In genomic region chr2:213001285-213001910, GRCh38 we compare ENCODE assay signal across 13 cellular contexts.
A peak's percentile ranks its signal among the peaks of the same experiment; 100 is the strongest.
DNase-seq lines count a peak whose midpoint lies in the region; ATAC-seq and TF ChIP-seq lines count a peak whose summit lies in the region.
"Had no signal": no experiment of that assay in that cellular context is flagged by ENCODE, and none has a peak within 500 bp of the region (broad histone marks: within the 10 kb centered on the region; RNA-seq: fewer than 3 reads in every experiment).

No MANE protein-coding gene starts in this region.

- no peaks in the 10 kb centered on the region for H3K27me3 Mint-ChIP-seq in activated T-cell treated with anti-CD3 and anti-CD28 coated beads, Interleukin-2, amount 50 U/mL, for 72 hours (ENCODE audit: low read depth)

- H4K20me1 ChIP-seq in SU-DHL-6 (ENCODE audit: low read depth, low read length) = no peaks in the 10 kb centered on the region

- no peaks in the 10 kb centered on the region for H3K36me3 Mint-ChIP-seq in activated T-cell treated with anti-CD3 and anti-CD28 coated beads, Interleukin-2, amount 50 U/mL, for 72 hours (ENCODE audit: insufficient read depth in 2 of 2)
- H3K36me3 Mint-ChIP-seq in stimulated activated effector memory CD8-positive, alpha-beta T cell treated with anti-CD3 and anti-CD28 coated beads, Interleukin-12 subunit alpha, Interleukin-12 subunit beta, amount 100 ng/mL, for 72 hours = peaks cover 51% of the 10 kb centered on the region

- TF ChIP-seq CTCF in SU-DHL-6 (IDR thresholded peaks at IDR 0.05; ENCODE audit: insufficient read depth, low read length, poor library complexity, severe bottlenecking) (no peak), fibroblast of the aortic adventitia (IDR thresholded peaks at IDR 0.05; ENCODE audit: insufficient read depth, low read length) (no peak)

- H3K9me3 ChIP-seq in SU-DHL-6 (ENCODE audit: insufficient read depth, low read length) = no peaks in the 10 kb centered on the region

- ATAC-seq in activated T-cell treated with anti-CD3 and anti-CD28 coated beads, Interleukin-2, amount 50 U/mL, for 72 hours (replicated peaks in 1 of 2) = no peak
- no peak for ATAC-seq in stimulated activated effector memory CD8-positive, alpha-beta T cell treated with anti-CD3 and anti-CD28 coated beads, Interleukin-12 subunit alpha, Interleukin-12 subunit beta, amount 100 ng/mL, for 72 hours
- ATAC-seq in GM21360 (IDR thresholded peaks at IDR 0.05; ENCODE audit: unreplicated experiment) = no peak

- H3K27me3 ChIP-seq in SU-DHL-6 (ENCODE audit: low read length) = no peaks in the 10 kb centered on the region
- H3K27me3 ChIP-seq: neural progenitor cell had no signal

- peak overlapping the region; percentile 8 for H3K4me2 ChIP-seq in SU-DHL-6 (ENCODE audit: low read depth, low read length, poor library complexity, severe bottlenecking)
- H3K4me2 ChIP-seq: neural progenitor cell had no signal

- peak overlapping the region; percentile 44 for H3K4me3 Mint-ChIP-seq in activated T-cell treated with anti-CD3 and anti-CD28 coated beads, Interleukin-2, amount 50 U/mL, for 72 hours
- peak overlapping the region; percentile 39 for H3K4me3 Mint-ChIP-seq in stimulated activated effector memory CD8-positive, alpha-beta T cell treated with anti-CD3 and anti-CD28 coated beads, Interleukin-12 subunit alpha, Interleukin-12 subunit beta, amount 100 ng/mL, for 72 hours
- H3K4me3 Mint-ChIP-seq: neural progenitor cell had no signal

- DNase-seq in activated T-cell treated with anti-CD3 and anti-CD28 coated beads, Interleukin-2, amount 50 U/mL, for 72 hours = no peak
- no peak for DNase-seq in activated T-cell treated with anti-CD3 and anti-CD28 coated beads, Interleukin-2, amount 50 U/mL, for 1 hour
- peak; percentile 44 for DNase-seq in fibroblast of the aortic adventitia (ENCODE audit: low read depth)
- no peak for DNase-seq in stimulated activated effector memory CD8-positive, alpha-beta T cell treated with anti-CD3 and anti-CD28 coated beads, Interleukin-12 subunit alpha, Interleukin-12 subunit beta, amount 100 ng/mL, for 72 hours (ENCODE audit: low spot score in 2 of 2)
- no peak for DNase-seq in NCI-H2107 treated with DMSO at 0.1 percent for 48 hours (lab: John Stamatoyannopoulos, UW; ENCODE audit: unreplicated experiment)
- no peak for DNase-seq in DMS53 treated with DMSO at 0.1 percent for 48 hours (lab: John Stamatoyannopoulos, UW; ENCODE audit: unreplicated experiment)
- DNase-seq: activated CD4-positive, CD25-positive, alpha-beta regulatory T cell; islet precursor cell; NCI-H446 treated with DMSO at 0.1 percent for 48 hours; stimulated activated CD8-positive, alpha-beta memory T cell treated with anti-CD3 and anti-CD28 coated beads, Interleukin-4, amount 100 ng/mL, for 48 hours had no signal

- no peaks in the 10 kb centered on the region for H3K79me2 ChIP-seq in SU-DHL-6 (ENCODE audit: insufficient read depth, low read length)

- no peaks in the 10 kb centered on the region for H3K9me3 Mint-ChIP-seq in activated T-cell treated with anti-CD3 and anti-CD28 coated beads, Interleukin-2, amount 50 U/mL, for 72 hours
- H3K9me3 Mint-ChIP-seq in stimulated activated effector memory CD8-positive, alpha-beta T cell treated with anti-CD3 and anti-CD28 coated beads, Interleukin-12 subunit alpha, Interleukin-12 subunit beta, amount 100 ng/mL, for 72 hours = peaks cover 4% of the 10 kb centered on the region
- H3K9me3 Mint-ChIP-seq: neural progenitor cell had no signal

- peak overlapping the region; percentile 4 for H3K27ac Mint-ChIP-seq in activated T-cell treated with anti-CD3 and anti-CD28 coated beads, Interleukin-2, amount 50 U/mL, for 72 hours
- H3K27ac Mint-ChIP-seq in stimulated activated effector memory CD8-positive, alpha-beta T cell treated with anti-CD3 and anti-CD28 coated beads, Interleukin-12 subunit alpha, Interleukin-12 subunit beta, amount 100 ng/mL, for 72 hours = peak overlapping the region; percentile 78
- H3K27ac Mint-ChIP-seq: neural progenitor cell had no signal

- H3K27ac ChIP-seq in SU-DHL-6 (ENCODE audit: low read depth, low read length) = peak overlapping the region; percentile 0; the same call in 1 of the 2 replicates
- H3K27ac ChIP-seq: neural progenitor cell had no signal

- H3K4me1 Mint-ChIP-seq in activated T-cell treated with anti-CD3 and anti-CD28 coated beads, Interleukin-2, amount 50 U/mL, for 72 hours (ENCODE audit: low read depth) = peaks cover 22% of the 10 kb centered on the region
- peaks cover 25% of the 10 kb centered on the region for H3K4me1 Mint-ChIP-seq in stimulated activated effector memory CD8-positive, alpha-beta T cell treated with anti-CD3 and anti-CD28 coated beads, Interleukin-12 subunit alpha, Interleukin-12 subunit beta, amount 100 ng/mL, for 72 hours

- H3K36me3 ChIP-seq in SU-DHL-6 (ENCODE audit: low read length) = no peaks in the 10 kb centered on the region; the same call in 1 of the 2 replicates
- H3K36me3 ChIP-seq: neural progenitor cell had no signal

- H3F3A ChIP-seq in SU-DHL-6 (ENCODE audit: insufficient read depth) = no peaks in the 10 kb centered on the region; the same call in 1 of the 2 replicates

- H3K4me3 ChIP-seq in SU-DHL-6 (ENCODE audit: insufficient read depth, low read length, poor library complexity, severe bottlenecking) (no peak overlapping the region), fibroblast of the aortic adventitia (ENCODE audit: low read depth, low read length) (no peak overlapping the region)
- H3K4me3 ChIP-seq: neural progenitor cell had no signal

- H2AFZ ChIP-seq in SU-DHL-6 (ENCODE audit: low read depth, low read length, severe bottlenecking) = no peak overlapping the region
- H2AFZ ChIP-seq: neural progenitor cell had no signal

- H3K9me2 ChIP-seq in SU-DHL-6 (replicated peaks; ENCODE audit: insufficient read depth, low read length) = no peaks in the 10 kb centered on the region

- H3K9ac ChIP-seq in SU-DHL-6 (ENCODE audit: low read length) = no peak overlapping the region
- H3K9ac ChIP-seq: neural progenitor cell had no signal
